ENCODE assay signal across 8 cellular contexts in genomic region chr4:38062088-38062893, GRCh38.
DNase-seq lines count a peak whose midpoint lies in the region; ATAC-seq and TF ChIP-seq lines count a peak whose summit lies in the region.

No MANE protein-coding gene starts in this region.

- DNase-seq in NCI-H2107 (lab: John Stamatoyannopoulos, UW) (peak; percentile 22), cerebellum (ENCODE audit: low spot score) (peak; percentile 56), left kidney (ENCODE audit: low read depth, low spot score) (peak; percentile 91)
- DNase-seq in activated CD4-positive, CD25-positive, alpha-beta regulatory T cell treated with anti-CD3 and anti-CD28 coated beads, Interleukin-2, amount 50 U/mL, for 72 hours = peak; percentile 64
- DNase-seq in stimulated activated CD4-positive, alpha-beta T cell treated with anti-CD3 and anti-CD28 coated beads, Interleukin-2, amount 100 ng/mL, for 48 hours = peak; percentile 64 to 67

- no peak overlapping the region for H3K27ac ChIP-seq in C4-2B

- TF ChIP-seq CTCF in C4-2B (conservative IDR thresholded peaks at IDR 0.05) = peak; percentile 88

- ATAC-seq in GM21825 (IDR thresholded peaks at IDR 0.05; ENCODE audit: unreplicated experiment) (peak; percentile 49), HG02623 (IDR thresholded peaks at IDR 0.05; ENCODE audit: unreplicated experiment) (no peak)

Comparison
In these comparisons a context has a peak if more than half of its experiments do, and no peak if none do; other contexts are left out.
1. DNase-seq: peak in every context shown above with its lines; median percentile 91 in left kidney; 66 in stimulated activated CD4-positive, alpha-beta T cell treated with anti-CD3 and anti-CD28 coated beads, Interleukin-2, amount 100 ng/mL, for 48 hours; 64 in activated CD4-positive, CD25-positive, alpha-beta regulatory T cell treated with anti-CD3 and anti-CD28 coated beads, Interleukin-2, amount 50 U/mL, for 72 hours; 56 in cerebellum; 22 in NCI-H2107.